1 cellular context compared by ENCODE assay signal in the genomic region with DNA sequence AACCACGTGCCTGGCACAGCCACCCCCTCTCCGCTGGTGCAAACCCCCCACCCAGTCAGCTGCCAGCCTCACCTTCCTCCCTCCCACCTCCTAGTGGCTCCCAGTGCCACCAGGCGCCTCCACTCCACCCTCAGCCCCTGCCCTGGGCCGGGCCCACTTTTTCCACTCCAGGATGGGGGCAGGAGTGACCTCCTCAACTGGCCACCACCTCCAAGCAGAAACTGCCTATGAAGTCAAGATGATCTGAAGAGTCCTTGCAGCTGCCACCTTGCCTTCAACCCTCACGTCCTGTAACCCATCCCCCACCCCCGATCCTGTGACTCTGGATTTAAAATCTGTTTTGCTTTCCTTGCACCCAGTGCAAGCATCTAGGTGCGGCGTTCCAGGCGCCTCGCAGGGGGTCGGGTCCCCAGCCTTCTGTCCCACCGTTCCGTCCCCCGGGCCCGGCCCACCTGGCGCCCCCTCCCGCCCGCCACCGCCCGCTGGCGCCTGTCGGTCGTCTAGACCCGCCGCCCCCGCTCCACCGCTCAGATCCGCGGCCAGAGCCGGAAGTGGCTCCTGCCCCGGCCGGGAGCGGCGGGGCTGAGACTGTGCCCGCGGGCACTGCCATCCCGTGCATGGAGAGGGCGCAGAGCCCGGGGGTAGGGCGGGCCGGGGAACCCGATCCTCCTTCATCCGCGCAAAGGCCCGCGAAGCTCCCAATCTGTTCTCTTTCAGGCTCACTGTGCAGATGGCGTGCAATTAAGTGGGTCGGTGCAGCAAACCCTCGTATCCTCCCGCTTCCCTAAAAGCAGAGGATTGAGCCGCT.
TF ChIP-seq lines count a peak whose summit lies in the region.

No MANE protein-coding gene starts in this region.

TF ChIP-seq in H1, 55 proteins besides CTCF, POLR2A, EP300 and RAD21 (continued from another document):
- TF ChIP-seq, protein P1, sequence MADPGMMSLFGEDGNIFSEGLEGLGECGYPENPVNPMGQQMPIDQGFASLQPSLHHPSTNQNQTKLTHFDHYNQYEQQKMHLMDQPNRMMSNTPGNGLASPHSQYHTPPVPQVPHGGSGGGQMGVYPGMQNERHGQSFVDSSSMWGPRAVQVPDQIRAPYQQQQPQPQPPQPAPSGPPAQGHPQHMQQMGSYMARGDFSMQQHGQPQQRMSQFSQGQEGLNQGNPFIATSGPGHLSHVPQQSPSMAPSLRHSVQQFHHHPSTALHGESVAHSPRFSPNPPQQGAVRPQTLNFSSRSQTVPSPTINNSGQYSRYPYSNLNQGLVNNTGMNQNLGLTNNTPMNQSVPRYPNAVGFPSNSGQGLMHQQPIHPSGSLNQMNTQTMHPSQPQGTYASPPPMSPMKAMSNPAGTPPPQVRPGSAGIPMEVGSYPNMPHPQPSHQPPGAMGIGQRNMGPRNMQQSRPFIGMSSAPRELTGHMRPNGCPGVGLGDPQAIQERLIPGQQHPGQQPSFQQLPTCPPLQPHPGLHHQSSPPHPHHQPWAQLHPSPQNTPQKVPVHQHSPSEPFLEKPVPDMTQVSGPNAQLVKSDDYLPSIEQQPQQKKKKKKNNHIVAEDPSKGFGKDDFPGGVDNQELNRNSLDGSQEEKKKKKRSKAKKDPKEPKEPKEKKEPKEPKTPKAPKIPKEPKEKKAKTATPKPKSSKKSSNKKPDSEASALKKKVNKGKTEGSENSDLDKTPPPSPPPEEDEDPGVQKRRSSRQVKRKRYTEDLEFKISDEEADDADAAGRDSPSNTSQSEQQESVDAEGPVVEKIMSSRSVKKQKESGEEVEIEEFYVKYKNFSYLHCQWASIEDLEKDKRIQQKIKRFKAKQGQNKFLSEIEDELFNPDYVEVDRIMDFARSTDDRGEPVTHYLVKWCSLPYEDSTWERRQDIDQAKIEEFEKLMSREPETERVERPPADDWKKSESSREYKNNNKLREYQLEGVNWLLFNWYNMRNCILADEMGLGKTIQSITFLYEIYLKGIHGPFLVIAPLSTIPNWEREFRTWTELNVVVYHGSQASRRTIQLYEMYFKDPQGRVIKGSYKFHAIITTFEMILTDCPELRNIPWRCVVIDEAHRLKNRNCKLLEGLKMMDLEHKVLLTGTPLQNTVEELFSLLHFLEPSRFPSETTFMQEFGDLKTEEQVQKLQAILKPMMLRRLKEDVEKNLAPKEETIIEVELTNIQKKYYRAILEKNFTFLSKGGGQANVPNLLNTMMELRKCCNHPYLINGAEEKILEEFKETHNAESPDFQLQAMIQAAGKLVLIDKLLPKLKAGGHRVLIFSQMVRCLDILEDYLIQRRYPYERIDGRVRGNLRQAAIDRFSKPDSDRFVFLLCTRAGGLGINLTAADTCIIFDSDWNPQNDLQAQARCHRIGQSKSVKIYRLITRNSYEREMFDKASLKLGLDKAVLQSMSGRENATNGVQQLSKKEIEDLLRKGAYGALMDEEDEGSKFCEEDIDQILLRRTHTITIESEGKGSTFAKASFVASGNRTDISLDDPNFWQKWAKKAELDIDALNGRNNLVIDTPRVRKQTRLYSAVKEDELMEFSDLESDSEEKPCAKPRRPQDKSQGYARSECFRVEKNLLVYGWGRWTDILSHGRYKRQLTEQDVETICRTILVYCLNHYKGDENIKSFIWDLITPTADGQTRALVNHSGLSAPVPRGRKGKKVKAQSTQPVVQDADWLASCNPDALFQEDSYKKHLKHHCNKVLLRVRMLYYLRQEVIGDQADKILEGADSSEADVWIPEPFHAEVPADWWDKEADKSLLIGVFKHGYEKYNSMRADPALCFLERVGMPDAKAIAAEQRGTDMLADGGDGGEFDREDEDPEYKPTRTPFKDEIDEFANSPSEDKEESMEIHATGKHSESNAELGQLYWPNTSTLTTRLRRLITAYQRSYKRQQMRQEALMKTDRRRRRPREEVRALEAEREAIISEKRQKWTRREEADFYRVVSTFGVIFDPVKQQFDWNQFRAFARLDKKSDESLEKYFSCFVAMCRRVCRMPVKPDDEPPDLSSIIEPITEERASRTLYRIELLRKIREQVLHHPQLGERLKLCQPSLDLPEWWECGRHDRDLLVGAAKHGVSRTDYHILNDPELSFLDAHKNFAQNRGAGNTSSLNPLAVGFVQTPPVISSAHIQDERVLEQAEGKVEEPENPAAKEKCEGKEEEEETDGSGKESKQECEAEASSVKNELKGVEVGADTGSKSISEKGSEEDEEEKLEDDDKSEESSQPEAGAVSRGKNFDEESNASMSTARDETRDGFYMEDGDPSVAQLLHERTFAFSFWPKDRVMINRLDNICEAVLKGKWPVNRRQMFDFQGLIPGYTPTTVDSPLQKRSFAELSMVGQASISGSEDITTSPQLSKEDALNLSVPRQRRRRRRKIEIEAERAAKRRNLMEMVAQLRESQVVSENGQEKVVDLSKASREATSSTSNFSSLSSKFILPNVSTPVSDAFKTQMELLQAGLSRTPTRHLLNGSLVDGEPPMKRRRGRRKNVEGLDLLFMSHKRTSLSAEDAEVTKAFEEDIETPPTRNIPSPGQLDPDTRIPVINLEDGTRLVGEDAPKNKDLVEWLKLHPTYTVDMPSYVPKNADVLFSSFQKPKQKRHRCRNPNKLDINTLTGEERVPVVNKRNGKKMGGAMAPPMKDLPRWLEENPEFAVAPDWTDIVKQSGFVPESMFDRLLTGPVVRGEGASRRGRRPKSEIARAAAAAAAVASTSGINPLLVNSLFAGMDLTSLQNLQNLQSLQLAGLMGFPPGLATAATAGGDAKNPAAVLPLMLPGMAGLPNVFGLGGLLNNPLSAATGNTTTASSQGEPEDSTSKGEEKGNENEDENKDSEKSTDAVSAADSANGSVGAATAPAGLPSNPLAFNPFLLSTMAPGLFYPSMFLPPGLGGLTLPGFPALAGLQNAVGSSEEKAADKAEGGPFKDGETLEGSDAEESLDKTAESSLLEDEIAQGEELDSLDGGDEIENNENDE (IDR thresholded peaks at IDR 0.05; ENCODE audit: insufficient replicate concordance, low read length), result no peak
- TF ChIP-seq RFX5 (IDR thresholded peaks at IDR 0.05; ENCODE audit: borderline replicate concordance, low read depth, low read length) (no peak), JUN (IDR thresholded peaks at IDR 0.05; ENCODE audit: low read depth, low read length) (no peak), EGR1 (IDR thresholded peaks at IDR 0.05; ENCODE audit: borderline replicate concordance, low read depth, low read length) (no peak), SP2 (IDR thresholded peaks at IDR 0.05; ENCODE audit: low read length) (no peak), YY1 (IDR thresholded peaks at IDR 0.05; ENCODE audit: low read depth, low read length) (0 out of 2 replicates have a peak, but pooled peaks have one; percentile 31)
